19 cellular contexts compared by ENCODE assay signal in genomic region chr3:102176393-102176792, GRCh38.
"Had no signal": no experiment of that assay in that cellular context is flagged by ENCODE, and none has a peak within 500 bp of the region (broad histone marks: within the 10 kb centered on the region; RNA-seq: fewer than 3 reads in every experiment).

No MANE protein-coding gene starts in this region.

- H3K27ac ChIP-seq: SJSA1 had no signal

- H3K4me3 ChIP-seq: MG63, SJSA1 had no signal

- H3K27me3 ChIP-seq: MG63, SJSA1 had no signal

- H3K9me3 ChIP-seq: MG63, SJSA1 had no signal

- H3K36me3 ChIP-seq: MG63, SJSA1 had no signal

- DNase-seq: activated B cell treated with CpG ODN at 0.5 μM for 24 hours; activated CD4-positive, alpha-beta memory T cell treated with anti-CD3 and anti-CD28 coated beads, Interleukin-2, amount 10 ng/mL, durations not matched to agents 7 days and 5 days; activated CD4-positive, alpha-beta T cell treated with anti-CD3 and anti-CD28 coated beads for 1 hour; activated gamma-delta T cell; activated naive CD4-positive, alpha-beta T cell treated with anti-CD3 and anti-CD28 coated beads for 36 hours; activated naive CD8-positive, alpha-beta T cell treated with anti-CD3 and anti-CD28 coated beads for 36 hours; activated T-cell treated with anti-CD3 and anti-CD28 coated beads for 4 hours; activated T-cell treated with anti-CD3 and anti-CD28 coated beads, Interleukin-2, amount 50 U/mL, for 48 hours; cerebellar nuclear complex; MG63; NCI-H1105; NCI-H1436; NCI-H187; NCI-H2081; NCI-H510A treated with DMSO at 0.1 percent for 48 hours; NCI-H69; NK-92 treated with Interleukin-12 subunit alpha and Interleukin-12 subunit beta, amount 100 ng/mL, for 24 hours; SHP77 had no signal
